ENCODE assay signal across 1 cellular context in genomic region chr19:8575467-8575997, GRCh38.
TF ChIP-seq lines count a peak whose summit lies in the region.

No MANE protein-coding gene starts in this region.

TF ChIP-seq in IMR-90, 13 proteins besides CTCF, POLR2A, EP300 and RAD21:
- TF ChIP-seq FOS (IDR thresholded peaks at IDR 0.05; ENCODE audit: low read depth, low read length) (no peak), MXI1 (IDR thresholded peaks at IDR 0.05; ENCODE audit: borderline replicate concordance, low read depth, low read length) (no peak), MAFK (IDR thresholded peaks at IDR 0.05; ENCODE audit: low read depth, low read length) (no peak), ELK1 (IDR thresholded peaks at IDR 0.05; ENCODE audit: borderline replicate concordance, low read depth, low read length) (no peak), BHLHE40 (IDR thresholded peaks at IDR 0.05; ENCODE audit: low read depth, low read length) (no peak), RFX5 (IDR thresholded peaks at IDR 0.05; ENCODE audit: low read depth, low read length) (no peak), CEBPB (IDR thresholded peaks at IDR 0.05; ENCODE audit: low read depth, low read length) (no peak), SMC3 (IDR thresholded peaks at IDR 0.05; ENCODE audit: low read depth, low read length) (no peak), RCOR1 (IDR thresholded peaks at IDR 0.05; ENCODE audit: insufficient replicate concordance, low read length) (no peak), CHD1 (IDR thresholded peaks at IDR 0.05; ENCODE audit: low read depth, low read length) (no peak), NFE2L2 (IDR thresholded peaks at IDR 0.05; ENCODE audit: low read depth, low read length) (no peak)
